ENCODE assay signal across 9 cellular contexts in genomic region chr6:42046491-42047219, GRCh38. TPM values are rescaled to one million over a fixed set of nuclear protein-coding genes. Genes with fewer than 3 reads are reported as not detected.
DNase-seq lines count a peak whose midpoint lies in the region; ATAC-seq and TF ChIP-seq lines count a peak whose summit lies in the region.
"Had no signal": no experiment of that assay in that cellular context is flagged by ENCODE, and none has a peak within 500 bp of the region (broad histone marks: within the 10 kb centered on the region; RNA-seq: fewer than 3 reads in every experiment).

No MANE protein-coding gene starts in this region.

- H3K27me3 ChIP-seq in body of pancreas (no peaks in the 10 kb centered on the region), mucosa of rectum (ENCODE audit: control insufficient read depth in 2 of 2, insufficient read depth in 2 of 2, low read length in 2 of 2) (no peaks in the 10 kb centered on the region), upper lobe of right lung (no peaks in the 10 kb centered on the region)

- DNase-seq in activated naive CD4-positive, alpha-beta T cell treated with anti-CD3 and anti-CD28 coated beads, Interleukin-2, amount 50 U/mL, for 16 hours: no peak
- no peak for DNase-seq in body of pancreas
- DNase-seq in upper lobe of right lung: peak; percentile 55
- DNase-seq: mesendoderm had no signal

- peaks cover 66% of the 10 kb centered on the region for H3K4me1 ChIP-seq in body of pancreas
- H3K4me1 ChIP-seq in mucosa of rectum (ENCODE audit: control insufficient read depth in 2 of 2, insufficient read depth in 2 of 2, low read length in 2 of 2): peaks cover 40 to 49% of the 10 kb centered on the region in 2 donors
- H3K4me1 ChIP-seq in upper lobe of right lung: peaks cover 76% of the 10 kb centered on the region

- H3K27ac Mint-ChIP-seq in activated naive CD4-positive, alpha-beta T cell treated with anti-CD3 and anti-CD28 coated beads, Interleukin-2, amount 50 U/mL, for 24 hours: peak overlapping the region; percentile 95

- H3K4me3 Mint-ChIP-seq in activated naive CD4-positive, alpha-beta T cell treated with anti-CD3 and anti-CD28 coated beads, Interleukin-2, amount 50 U/mL, for 24 hours: peak overlapping the region; percentile 97

- H3K4me1 Mint-ChIP-seq in activated naive CD4-positive, alpha-beta T cell treated with anti-CD3 and anti-CD28 coated beads, Interleukin-2, amount 50 U/mL, for 24 hours: peaks cover 78% of the 10 kb centered on the region

- no peaks in the 10 kb centered on the region for H3K27me3 Mint-ChIP-seq in activated naive CD4-positive, alpha-beta T cell treated with anti-CD3 and anti-CD28 coated beads, Interleukin-2, amount 50 U/mL, for 24 hours

- intact Hi-C loops in body of pancreas (cut with DNase I) (no loop called here), upper lobe of right lung (cut with DNase I) (no loop called here)

- H3K9me3 Mint-ChIP-seq in activated naive CD4-positive, alpha-beta T cell treated with anti-CD3 and anti-CD28 coated beads, Interleukin-2, amount 50 U/mL, for 24 hours: no peaks in the 10 kb centered on the region

- no peak for ATAC-seq in body of pancreas
- no peak for ATAC-seq in upper lobe of right lung
- ATAC-seq in HG02981 (IDR thresholded peaks at IDR 0.05; ENCODE audit: unreplicated experiment): no peak
- no peak for ATAC-seq in GM18861 (IDR thresholded peaks at IDR 0.05; ENCODE audit: unreplicated experiment)
- ATAC-seq in GM18511 (IDR thresholded peaks at IDR 0.05; ENCODE audit: unreplicated experiment): no peak

- TF ChIP-seq POLR2A in body of pancreas (IDR thresholded peaks at IDR 0.05): no peak

- H3K36me3 ChIP-seq in body of pancreas (replicated peaks in 1 of 2; ENCODE audit: insufficient read depth in 1 of 2, low read depth in 2 of 2) (no peaks in the 10 kb centered on the region), mucosa of rectum (ENCODE audit: control insufficient read depth in 2 of 2, insufficient read depth in 2 of 2, low read length in 2 of 2) (no peaks in the 10 kb centered on the region), upper lobe of right lung (peaks cover 2% of the 10 kb centered on the region)

- TF ChIP-seq CTCF in body of pancreas (IDR thresholded peaks at IDR 0.05): no peak
- no peak for TF ChIP-seq CTCF in upper lobe of right lung (IDR thresholded peaks at IDR 0.05)

- H3K27ac ChIP-seq in body of pancreas (peak overlapping the region; percentile 68 to 96 (median 82)), mucosa of rectum (ENCODE audit: low read depth in 2 of 2, low read length in 2 of 2) (peak overlapping the region; percentile 85 to 86), upper lobe of right lung (peak overlapping the region; percentile 96)

- H3K4me3 ChIP-seq in body of pancreas (no peak overlapping the region), mucosa of rectum (ENCODE audit: low read length in 2 of 2) (peak overlapping the region; percentile 87 to 88), upper lobe of right lung (peak overlapping the region; percentile 87)

- H3K9ac ChIP-seq in mucosa of rectum (ENCODE audit: low read depth in 1 of 2, low read length in 2 of 2): peak overlapping the region; percentile 55 to 56

- peaks cover 3% of the 10 kb centered on the region for H3K36me3 Mint-ChIP-seq in activated naive CD4-positive, alpha-beta T cell treated with anti-CD3 and anti-CD28 coated beads, Interleukin-2, amount 50 U/mL, for 24 hours

- 73% methylated on average over 12 of the region's 12 CpGs for WGBS in body of pancreas, 2 donors

- no peaks in the 10 kb centered on the region for H3K9me3 ChIP-seq in body of pancreas
- H3K9me3 ChIP-seq in mucosa of rectum (ENCODE audit: control insufficient read depth in 2 of 2, low read length in 2 of 2): no peaks in the 10 kb centered on the region
- no peaks in the 10 kb centered on the region for H3K9me3 ChIP-seq in upper lobe of right lung

RNA-seq across cellular contexts. Expression of gene TAF8, which starts 3.7 kb away (rescaled TPM):
- total RNA-seq in body of pancreas (10 to 100 TPM in 1 of 2 donors, 1 to 10 TPM in 1; 7.6 to 18.2 TPM), upper lobe of right lung (31.1 TPM)

Comparison
In these comparisons a context has a peak if more than half of its experiments do, and no peak if none do; other contexts are left out.
1. H3K4me3 ChIP-seq: peak in mucosa of rectum (2 of 2) and upper lobe of right lung (single experiment); none in body of pancreas (0 of 2).
2. Peak in every context shown above with its lines, with median percentiles within 50 percentile points of each other: H3K27ac ChIP-seq.